Comparison of ENCODE assay signal across 1 cellular context in genomic region chr10:94310369-94310768, GRCh38.
TF ChIP-seq lines count a peak whose summit lies in the region.

No MANE protein-coding gene starts in this region.

TF ChIP-seq in HepG2, 621 proteins besides CTCF, POLR2A, EP300 and RAD21 (continued from another document and continues in another):
- TF ChIP-seq REST (IDR thresholded peaks at IDR 0.05; ENCODE audit: borderline replicate concordance in 1 of 2, low read depth in 1 of 2, low read length in 2 of 2) (no peak), SP5 (CRISPR knock-in tag; IDR thresholded peaks at IDR 0.05; ENCODE audit: borderline replicate concordance, low read depth) (no peak), ZNF230 (CRISPR knock-in tag; IDR thresholded peaks at IDR 0.05) (0 out of 2 replicates have a peak, but pooled peaks have one; percentile 71), ZNF33B (CRISPR knock-in tag; IDR thresholded peaks at IDR 0.05) (0 out of 2 replicates have a peak, but pooled peaks have one; percentile 36), THAP11 (CRISPR knock-in tag; IDR thresholded peaks at IDR 0.05) (peak; percentile 29; the same call in 1 of the 2 replicates), ZFP36 (IDR thresholded peaks at IDR 0.05; ENCODE audit: borderline replicate concordance, low read depth, low read length, partially characterized antibody) (no peak), MTF1 (CRISPR knock-in tag; IDR thresholded peaks at IDR 0.05) (no peak), ZNF234 (CRISPR knock-in tag; conservative IDR thresholded peaks at IDR 0.05) (no peak), SIN3A (IDR thresholded peaks at IDR 0.05; ENCODE audit: borderline replicate concordance, low read depth, low read length) (no peak), KMT2A (CRISPR knock-in tag; IDR thresholded peaks at IDR 0.05) (0 out of 2 replicates have a peak, but pooled peaks have one; percentile 20), CEBPB (IDR thresholded peaks at IDR 0.05; ENCODE audit: borderline replicate concordance, low read depth, low read length) (peak; percentile 69; the same call in 1 of the 2 replicates), BORCS8-MEF2B (CRISPR knock-in tag; IDR thresholded peaks at IDR 0.05) (peak; percentile 20; the same call in 1 of the 2 replicates), ZNF225 (CRISPR knock-in tag; IDR thresholded peaks at IDR 0.05) (no peak), DMAP1 (CRISPR knock-in tag; IDR thresholded peaks at IDR 0.05) (peak; percentile 65), RFXAP (CRISPR knock-in tag; IDR thresholded peaks at IDR 0.05; ENCODE audit: borderline replicate concordance) (0 out of 2 replicates have a peak, but pooled peaks have one; percentile 28), ZNF614 (CRISPR knock-in tag; IDR thresholded peaks at IDR 0.05; ENCODE audit: borderline replicate concordance) (0 out of 2 replicates have a peak, but pooled peaks have one; percentile 34), KDM5B (CRISPR knock-in tag; IDR thresholded peaks at IDR 0.05; ENCODE audit: borderline replicate concordance) (peak; percentile 48; the same call in 1 of the 2 replicates), ZNF550 (CRISPR knock-in tag; IDR thresholded peaks at IDR 0.05; ENCODE audit: borderline replicate concordance) (no peak), THRA (CRISPR knock-in tag; IDR thresholded peaks at IDR 0.05; ENCODE audit: borderline replicate concordance) (0 out of 2 replicates have a peak, but pooled peaks have one; percentile 32), ZNF501 (CRISPR knock-in tag; IDR thresholded peaks at IDR 0.05) (peak; percentile 38; the same call in 1 of the 2 replicates), NCOR1 (IDR thresholded peaks at IDR 0.05; ENCODE audit: borderline replicate concordance, low read length) (0 out of 2 replicates have a peak, but pooled peaks have one; percentile 36), ZBTB42 (CRISPR knock-in tag; IDR thresholded peaks at IDR 0.05) (no peak), EHMT2 (IDR thresholded peaks at IDR 0.05; ENCODE audit: borderline replicate concordance, low read depth, low read length) (peak; percentile 55; the same call in 1 of the 2 replicates), MAX (IDR thresholded peaks at IDR 0.05) (peak; percentile 93), TEAD3 (CRISPR knock-in tag; optimal IDR thresholded peaks at IDR 0.05; ENCODE audit: borderline replicate concordance) (peak; percentile 61), ATF3 (CRISPR knock-in tag; IDR thresholded peaks at IDR 0.05) (0 out of 2 replicates have a peak, but pooled peaks have one; percentile 31), SOX6 (IDR thresholded peaks at IDR 0.05) (no peak), SOX6 (CRISPR knock-in tag; IDR thresholded peaks at IDR 0.05) (0 out of 2 replicates have a peak, but pooled peaks have one; percentile 25), ZNF788 (CRISPR knock-in tag; IDR thresholded peaks at IDR 0.05; ENCODE audit: borderline replicate concordance) (no peak), SALL1 (CRISPR knock-in tag; IDR thresholded peaks at IDR 0.05) (peak; percentile 80), E2F5 (CRISPR knock-in tag; conservative IDR thresholded peaks at IDR 0.05) (no peak), ZNF576 (CRISPR knock-in tag; IDR thresholded peaks at IDR 0.05) (no peak), ZKSCAN1 (IDR thresholded peaks at IDR 0.05; ENCODE audit: low read length) (no peak), YEATS4 (CRISPR knock-in tag; IDR thresholded peaks at IDR 0.05; ENCODE audit: borderline replicate concordance) (no peak), MLX (CRISPR knock-in tag; IDR thresholded peaks at IDR 0.05) (0 out of 2 replicates have a peak, but pooled peaks have one; percentile 32), MYC (CRISPR knock-in tag; IDR thresholded peaks at IDR 0.05; ENCODE audit: borderline replicate concordance) (peak; percentile 60; the same call in 1 of the 2 replicates), SMC3 (IDR thresholded peaks at IDR 0.05; ENCODE audit: low read length) (no peak), MIER2 (CRISPR knock-in tag; IDR thresholded peaks at IDR 0.05) (peak; percentile 57; the same call in 1 of the 2 replicates), HNF4G (IDR thresholded peaks at IDR 0.05; ENCODE audit: borderline replicate concordance, low read depth, low read length) (peak; percentile 75; the same call in 1 of the 2 replicates), HNF4G (CRISPR knock-in tag; IDR thresholded peaks at IDR 0.05; ENCODE audit: borderline replicate concordance, low read depth) (no peak), PHF8 (CRISPR knock-in tag; IDR thresholded peaks at IDR 0.05) (peak; percentile 34; the same call in 1 of the 2 replicates), ZSCAN5A (CRISPR knock-in tag; IDR thresholded peaks at IDR 0.05; ENCODE audit: borderline replicate concordance) (no peak), REPIN1 (CRISPR knock-in tag; IDR thresholded peaks at IDR 0.05; ENCODE audit: borderline replicate concordance, low read depth) (peak; percentile 61; the same call in 1 of the 2 replicates), ZFY (CRISPR knock-in tag; IDR thresholded peaks at IDR 0.05) (peak; percentile 54; the same call in 1 of the 2 replicates), ZNF276 (CRISPR knock-in tag; IDR thresholded peaks at IDR 0.05; ENCODE audit: low read depth) (0 out of 2 replicates have a peak, but pooled peaks have one; percentile 21), POGZ (CRISPR knock-in tag; IDR thresholded peaks at IDR 0.05) (0 out of 2 replicates have a peak, but pooled peaks have one; percentile 28), CREM (IDR thresholded peaks at IDR 0.05) (0 out of 2 replicates have a peak, but pooled peaks have one; percentile 17), CREM (CRISPR knock-in tag; IDR thresholded peaks at IDR 0.05) (no peak), ZNF691 (CRISPR knock-in tag; IDR thresholded peaks at IDR 0.05; ENCODE audit: borderline replicate concordance, low read depth) (0 out of 2 replicates have a peak, but pooled peaks have one; percentile 41), ZMYM2 (CRISPR knock-in tag; IDR thresholded peaks at IDR 0.05) (0 out of 2 replicates have a peak, but pooled peaks have one; percentile 29), ZNF441 (CRISPR knock-in tag; IDR thresholded peaks at IDR 0.05; ENCODE audit: borderline replicate concordance) (0 out of 2 replicates have a peak, but pooled peaks have one; percentile 45)
